ENCODE assay signal across 8 cellular contexts in genomic region chr1:16913866-16914662, GRCh38. TPM values are rescaled to one million over a fixed set of nuclear protein-coding genes. Genes with fewer than 3 reads are reported as not detected.
A peak's percentile ranks its signal among the peaks of the same experiment; 100 is the strongest.
DNase-seq lines count a peak whose midpoint lies in the region; ATAC-seq and TF ChIP-seq lines count a peak whose summit lies in the region.

No MANE protein-coding gene starts in this region.

- peak; percentile 98 for DNase-seq in COLO668 (lab: John Stamatoyannopoulos, UW; ENCODE audit: unreplicated experiment)
- peak; percentile 92 for DNase-seq in NT2/D1 (ENCODE audit: low read depth, low spot score)
- peak; percentile 82 for DNase-seq in activated CD8-positive, alpha-beta memory T cell treated with anti-CD3 and anti-CD28 coated beads, Interleukin-2, amount 50 U/mL, for 24 hours (ENCODE audit: extremely low read depth)
- peak; percentile 97 for DNase-seq in endodermal cell
- DNase-seq in mesothelial cell of epicardium (ENCODE audit: low spot score in 2 of 2, unreplicated experiment in 2 of 2), result peak; percentile 92 to 97
- peak; percentile 83 to 96 for DNase-seq in stimulated activated CD8-positive, alpha-beta memory T cell treated with anti-CD3 and anti-CD28 coated beads, Interleukin-15, amount 100 ng/mL, for 4 hours (ENCODE audit: low read depth in 2 of 2)

- H3K27me3 Mint-ChIP-seq in endodermal cell (ENCODE audit: insufficient read depth), result no peaks in the 10 kb centered on the region
- H3K27me3 Mint-ChIP-seq in mesothelial cell of epicardium (ENCODE audit: low read depth), result no peaks in the 10 kb centered on the region

- H3K4me1 Mint-ChIP-seq in endodermal cell (peaks cover 7% of the 10 kb centered on the region), mesothelial cell of epicardium (peaks cover 23% of the 10 kb centered on the region)

- H3K9me3 Mint-ChIP-seq in endodermal cell (no peaks in the 10 kb centered on the region), mesothelial cell of epicardium (no peaks in the 10 kb centered on the region)

- H3K9me3 ChIP-seq in HUES6 (ENCODE audit: control insufficient read depth, insufficient read depth, low read depth, low read length), result no peaks in the 10 kb centered on the region
- no peaks in the 10 kb centered on the region for H3K9me3 ChIP-seq in NT2/D1 (ENCODE audit: insufficient read depth, low read length)
- no peaks in the 10 kb centered on the region for H3K9me3 ChIP-seq in endodermal cell (ENCODE audit: control insufficient read depth, low read length)

- ATAC-seq in GM21381 (IDR thresholded peaks at IDR 0.05; ENCODE audit: unreplicated experiment), result peak; percentile 88

- H3K4me1 ChIP-seq in HUES6 (ENCODE audit: control insufficient read depth, insufficient read depth, low read length) (peaks cover 9% of the 10 kb centered on the region), NT2/D1 (ENCODE audit: insufficient read depth, insufficient read length) (peaks cover 11% of the 10 kb centered on the region), endodermal cell (ENCODE audit: control insufficient read depth, insufficient read depth, low read length) (no peaks in the 10 kb centered on the region)

- H3K4me3 ChIP-seq in HUES6 (ENCODE audit: low read depth, low read length) (peak overlapping the region; percentile 82), NT2/D1 (ENCODE audit: insufficient read length, low read depth) (peak overlapping the region; percentile 69), endodermal cell (ENCODE audit: low read length) (peak overlapping the region; percentile 82)

- no peak overlapping the region for H3K27ac ChIP-seq in HUES6 (ENCODE audit: low read depth, low read length)
- peak overlapping the region; percentile 61 for H3K27ac ChIP-seq in endodermal cell (ENCODE audit: low read depth, low read length)

- H3K27me3 ChIP-seq in HUES6 (ENCODE audit: control insufficient read depth, insufficient read depth, low read length) (no peaks in the 10 kb centered on the region), NT2/D1 (ENCODE audit: insufficient read depth, insufficient read length) (peaks cover 8% of the 10 kb centered on the region), endodermal cell (ENCODE audit: control insufficient read depth, insufficient read depth, low read length, poor library complexity, severe bottlenecking) (no peaks in the 10 kb centered on the region)

- H3K36me3 Mint-ChIP-seq in endodermal cell (ENCODE audit: low read depth) (no peaks in the 10 kb centered on the region), mesothelial cell of epicardium (no peaks in the 10 kb centered on the region)

- TF ChIP-seq CTCF in endodermal cell (conservative IDR thresholded peaks at IDR 0.05), result no peak
- TF ChIP-seq CTCF in mesothelial cell of epicardium (IDR thresholded peaks at IDR 0.05; ENCODE audit: unreplicated experiment), result no peak

- H3K36me3 ChIP-seq in HUES6 (ENCODE audit: control insufficient read depth, insufficient read depth, low read length) (no peaks in the 10 kb centered on the region), NT2/D1 (ENCODE audit: insufficient read depth, insufficient read length, low read length) (no peaks in the 10 kb centered on the region), endodermal cell (ENCODE audit: control insufficient read depth, insufficient read depth, low read length) (no peaks in the 10 kb centered on the region)

- 1 to 2% methylated on average over 47 to 105 of the region's 105 CpGs for WGBS in endodermal cell (ENCODE audit: insufficient coverage in 1 of 2, insufficient read length in 1 of 2), 2 experiments

- H3K9ac ChIP-seq in HUES6 (ENCODE audit: low read length) (peak overlapping the region; percentile 83), NT2/D1 (ENCODE audit: insufficient read length, low read depth) (peak overlapping the region; percentile 94), endodermal cell (ENCODE audit: extremely low read depth, low read length, poor library complexity, severe bottlenecking) (peak overlapping the region; percentile 38)

- H3K27ac Mint-ChIP-seq in endodermal cell (peak overlapping the region; percentile 82), mesothelial cell of epicardium (peak overlapping the region; percentile 94)

- H3K4me3 Mint-ChIP-seq in endodermal cell (peak overlapping the region; percentile 66), mesothelial cell of epicardium (peak overlapping the region; percentile 77)

RNA-seq across cellular contexts. Expression of gene CROCC, which starts 7.7 kb away (rescaled TPM):
- total RNA-seq in endodermal cell (10 to 100 TPM; 58.4 to 61.8 TPM), mesothelial cell of epicardium (81.3 to 86.4 TPM (median 86.1 TPM) in 3 replicates)
- polyA plus RNA-seq in endodermal cell (2013, experiment 1 of 2), result 38.9 TPM
- polyA plus RNA-seq in endodermal cell (2013, experiment 2 of 2), result 33.9 TPM

RNA-seq across cellular contexts. Expression of gene RNU1-2, which starts 18.3 kb away (rescaled TPM):
- total RNA-seq in endodermal cell, result 1,000 to 10,000 TPM; 2,483 to 3,611 TPM
- polyA plus RNA-seq in endodermal cell (2013, experiment 1 of 2), result 11,872 TPM
- 14,577 TPM for polyA plus RNA-seq in endodermal cell (2013, experiment 2 of 2)
- 3,774 to 3,945 TPM (median 3,937 TPM) in 3 replicates for total RNA-seq in mesothelial cell of epicardium

Comparison
In these comparisons a context has a peak if more than half of its experiments do, and no peak if none do; other contexts are left out.
1. H3K9ac ChIP-seq: peak in every context shown above with its lines; median percentile 94 in NT2/D1; 83 in HUES6; 38 in endodermal cell.